In the genomic region with DNA sequence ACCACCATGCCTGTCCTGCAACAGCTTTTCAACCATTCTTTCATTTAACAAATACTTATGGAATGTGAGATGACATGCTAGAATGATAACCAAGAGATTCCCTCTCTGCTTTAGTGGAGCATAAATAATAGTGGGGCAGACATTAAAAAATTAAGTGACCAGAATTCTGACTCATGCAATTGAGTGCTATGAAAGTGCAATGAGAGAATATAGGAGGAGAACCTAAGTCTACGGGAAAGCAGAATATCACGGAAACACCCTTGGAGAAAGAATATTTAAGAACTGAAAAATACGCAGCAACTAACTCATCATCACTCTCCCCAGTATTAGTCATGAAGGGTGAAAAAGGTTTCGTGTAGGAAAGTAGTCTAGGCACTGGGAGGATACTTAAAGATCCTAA, we compare ENCODE assay signal across 14 cellular contexts. TPM values are rescaled to one million over a fixed set of nuclear protein-coding genes. Genes with fewer than 3 reads are reported as not detected.
DNase-seq lines count a peak whose midpoint lies in the region; ATAC-seq, FAIRE-seq and TF ChIP-seq lines count a peak whose summit lies in the region.
"Had no signal": no experiment of that assay in that cellular context is flagged by ENCODE, and none has a peak within 500 bp of the region (broad histone marks: within the 10 kb centered on the region; RNA-seq: fewer than 3 reads in every experiment).

No MANE protein-coding gene starts in this region.

- peaks cover 0 to 14% of the 10 kb centered on the region in 2 experiments; a peak in 3 of 4 replicates for H3K36me3 ChIP-seq in GM12878 (ENCODE audit: control insufficient read depth in 2 of 2, insufficient read depth in 2 of 2, low read length in 1 of 2)

- no peak overlapping the region for H3K27ac ChIP-seq in GM12878 (ENCODE audit: control insufficient read depth, insufficient read depth)
- H3K27ac ChIP-seq: HL-60, lower lobe of right lung, SJSA1 had no signal

- WGBS in GM12878 (ENCODE audit: insufficient coverage, insufficient replicate concordance, low lambda C conversion rate, missing lambda C conversion rate): 2% methylated on average over 4 of the region's 4 CpGs

- H3K4me1 ChIP-seq in GM12878 (ENCODE audit: control insufficient read depth, insufficient read depth, low read length): peaks cover 6% of the 10 kb centered on the region; the same call in 1 of the 2 replicates

- no peak overlapping the region for H3K4me3 Mint-ChIP-seq in stimulated activated naive CD8-positive, alpha-beta T cell treated with anti-CD3 and anti-CD28 coated beads, Interleukin-15, amount 100 ng/mL, for 72 hours
- no peak overlapping the region for H3K4me3 Mint-ChIP-seq in mesothelial cell of epicardium

- peaks cover 32% of the 10 kb centered on the region for H3K36me3 Mint-ChIP-seq in mesothelial cell of epicardium

- intact Hi-C loops in GM12878 (cut with micrococcal nuclease; ENCODE audit: unreplicated experiment): no loop called here

- POLR2A ChIA-PET in GM12878 (lab: Charles Lee): interaction anchor here (0.6 kb wide), 1 partner anchor 980 kb away, joined by 3 read pairs; no protein-coding TSS in a partner anchor

- SMC1A ChIA-PET in GM12878 (lab: Charles Lee; ENCODE audit: uncharacterized antibody, unreplicated experiment): interaction anchor here (0.5 kb wide), 1 partner anchor 106 kb away, joined by 3 read pairs; no protein-coding TSS in a partner anchor

- H3K27me3 ChIP-seq in GM12878 (replicated peaks in 1 of 2; ENCODE audit: control insufficient read depth in 2 of 2, insufficient read depth in 2 of 2, low read length in 1 of 2): no peaks in the 10 kb centered on the region
- H3K27me3 ChIP-seq: SJSA1 had no signal

- BruUV-seq in GM12878 (replicated peaks; lab: Mats Ljungman, UMichigan): no TSS peak

- no peaks in the 10 kb centered on the region for H3K27me3 Mint-ChIP-seq in stimulated activated naive CD8-positive, alpha-beta T cell treated with anti-CD3 and anti-CD28 coated beads, Interleukin-15, amount 100 ng/mL, for 72 hours
- no peaks in the 10 kb centered on the region for H3K27me3 Mint-ChIP-seq in mesothelial cell of epicardium (ENCODE audit: low read depth)
- H3K27me3 Mint-ChIP-seq: dendritic cell treated with granulocyte-macrophage colony-stimulating factor and Interleukin-4, amounts not matched to agents 40 ng/mL and 50 ng/mL, for 4 days had no signal

- TF ChIP-seq RAD21 in GM12878 (IDR thresholded peaks at IDR 0.05; ENCODE audit: insufficient read depth, low read depth, low read length): no peak

- H3K4me3 ChIP-seq in GM12878: no peak overlapping the region
- H3K4me3 ChIP-seq: lower lobe of right lung, SJSA1 had no signal

- H3K9ac ChIP-seq in GM12878 (ENCODE audit: control insufficient read depth, insufficient read depth, low read length): no peak overlapping the region

- H3K9me3 Mint-ChIP-seq in stimulated activated naive CD8-positive, alpha-beta T cell treated with anti-CD3 and anti-CD28 coated beads, Interleukin-15, amount 100 ng/mL, for 72 hours: no peaks in the 10 kb centered on the region
- H3K9me3 Mint-ChIP-seq in mesothelial cell of epicardium: no peaks in the 10 kb centered on the region
- H3K9me3 Mint-ChIP-seq: dendritic cell treated with granulocyte-macrophage colony-stimulating factor and Interleukin-4, amounts not matched to agents 40 ng/mL and 50 ng/mL, for 4 days had no signal

- no peak for FAIRE-seq in GM12878 (lab: Jason Lieb, UNC)

- TF ChIP-seq CTCF in GM12878 (IDR thresholded peaks at IDR 0.05 in 2 of 3, conservative IDR thresholded peaks at IDR 0.05 in 1 of 3; ENCODE audit: control insufficient read depth in 2 of 3, extremely low read depth in 1 of 3, insufficient read depth in 1 of 3, low read depth in 3 of 3, low read length in 3 of 3): no peak
- TF ChIP-seq CTCF in mesothelial cell of epicardium (IDR thresholded peaks at IDR 0.05; ENCODE audit: unreplicated experiment): no peak
- TF ChIP-seq CTCF in GM13976 (IDR thresholded peaks at IDR 0.05; ENCODE audit: borderline replicate concordance, control extremely low read depth, extremely low read depth, insufficient read depth, missing control alignments): no peak

- TF ChIP-seq EP300 in GM12878 (IDR thresholded peaks at IDR 0.05; ENCODE audit: borderline replicate concordance in 1 of 2, control insufficient read depth in 1 of 2, low read depth in 2 of 2, low read length in 2 of 2): no peak

- H4K20me1 ChIP-seq in GM12878 (ENCODE audit: control insufficient read depth, insufficient read depth): no peaks in the 10 kb centered on the region; the same call in 1 of the 2 replicates

- peaks cover 89% of the 10 kb centered on the region for H3K79me2 ChIP-seq in GM12878 (ENCODE audit: control insufficient read depth, insufficient read depth, low read length)

- no peak for TF ChIP-seq POLR2A in GM12878 (IDR thresholded peaks at IDR 0.05; ENCODE audit: low read depth, low read length)

- RAD21 ChIA-PET in GM12878 (lab: Charles Lee; ENCODE audit: unreplicated experiment): no interaction called here

- H3K4me1 Mint-ChIP-seq in stimulated activated naive CD8-positive, alpha-beta T cell treated with anti-CD3 and anti-CD28 coated beads, Interleukin-15, amount 100 ng/mL, for 72 hours: peaks cover 78% of the 10 kb centered on the region
- peaks cover 52% of the 10 kb centered on the region for H3K4me1 Mint-ChIP-seq in mesothelial cell of epicardium

- H2AFZ ChIP-seq in GM12878 (ENCODE audit: control insufficient read depth, low read depth, low read length): no peak overlapping the region

- H3K4me2 ChIP-seq in GM12878 (ENCODE audit: control insufficient read depth, insufficient read depth): peak overlapping the region; percentile 22; the same call in 1 of the 2 replicates

- ATAC-seq in stimulated activated naive CD8-positive, alpha-beta T cell treated with anti-CD3 and anti-CD28 coated beads, Interleukin-15, Interleukin-2, amounts not matched to agents 100 U/mL and 50 U/mL, for 24 hours: peak; percentile 28
- ATAC-seq in stimulated activated naive CD8-positive, alpha-beta T cell treated with anti-CD3 and anti-CD28 coated beads, Interleukin-15, amount 100 ng/mL, for 72 hours: no peak
- ATAC-seq in GM12878 (no peak), GM21825 (IDR thresholded peaks at IDR 0.05; ENCODE audit: unreplicated experiment) (no peak)
- ATAC-seq: lower lobe of right lung had no signal

- no peaks in the 10 kb centered on the region; the same call in 2 of the 3 replicates for H3K9me3 ChIP-seq in GM12878 (replicated peaks; ENCODE audit: control insufficient read depth, insufficient read depth, low read length)
- H3K9me3 ChIP-seq: lower lobe of right lung, SJSA1 had no signal

- H3K27ac Mint-ChIP-seq in stimulated activated naive CD8-positive, alpha-beta T cell treated with anti-CD3 and anti-CD28 coated beads, Interleukin-15, amount 100 ng/mL, for 72 hours: peak overlapping the region in 1 of 2 donors; percentile 45
- H3K27ac Mint-ChIP-seq in mesothelial cell of epicardium: peak overlapping the region; percentile 27

- DNase-seq in stimulated activated naive CD8-positive, alpha-beta T cell treated with anti-CD3 and anti-CD28 coated beads, Interleukin-15, Interleukin-2, amounts not matched to agents 100 U/mL and 50 U/mL, for 24 hours: no peak
- DNase-seq in stimulated activated naive CD8-positive, alpha-beta T cell treated with anti-CD3 and anti-CD28 coated beads, Interleukin-15, amount 100 ng/mL, for 72 hours: no peak
- DNase-seq in GM12878 (ENCODE audit: low read depth, low spot score): no peak
- DNase-seq in mesothelial cell of epicardium (ENCODE audit: low spot score in 2 of 2, unreplicated experiment in 2 of 2): no peak
- DNase-seq in GM13976 (ENCODE audit: low spot score): no peak
- no peak for DNase-seq in anterior cingulate cortex (lab: John Stamatoyannopoulos, UW)
- no peak for DNase-seq in NCI-H524 treated with DMSO at 0.1 percent for 48 hours (lab: John Stamatoyannopoulos, UW)
- DNase-seq: lower lobe of right lung, NCI-H1105, NCI-H526 treated with DMSO at 0.1 percent for 48 hours had no signal

- in situ Hi-C loops in GM12878 (cut with MboI) (no loop called here), GM13976 (cut with MboI; ENCODE audit: low sequenced_read_pairs, unreplicated experiment) (no loop called here)

- CTCF ChIA-PET in GM12878 (lab: Yijun Ruan, JAX): no interaction called here

TF ChIP-seq in GM12878, 131 proteins besides CTCF, POLR2A, EP300 and RAD21:
- TF ChIP-seq SIN3A (IDR thresholded peaks at IDR 0.05; ENCODE audit: low read depth, low read length): no peak

RNA-seq across cellular contexts. Expression of a gene that starts 7.1 kb away (rescaled TPM):
- total RNA-seq in GM12878 (2013; cell fraction: nucleolus; rRNA removed): 40.4 and 42.7 TPM in 2 replicates
- total RNA-seq in GM12878 (2014; rRNA removed) (32.6 and 38.7 TPM in 2 replicates), GM12878 (2014; rRNA removed; fragmentation: Illumina TruSeq; extraction: Trizol) (46.3 and 47.4 TPM in 2 replicates), GM12878 (2021) (41.3 and 42.3 TPM in 2 replicates), mesothelial cell of epicardium (101 to 104 TPM (median 101 TPM) in 3 replicates)
- polyA plus RNA-seq in GM12878 (2011; ENCODE audit: low read depth): 14.0 TPM
- polyA plus RNA-seq in GM12878 (2011; rRNA removed) (27.9 and 45.7 TPM in 2 replicates), GM12878 (2014; fragmentation: Illumina TruSeq; extraction: Trizol) (44.8 and 55.7 TPM in 2 replicates), GM12878 (2014; fragmentation: Nextera tagmentation; extraction: Ambion mirVana) (10 to 100 TPM; 14.7 to 15.3 TPM), GM12878 (2014; rRNA removed) (22.4 and 25.2 TPM in 2 replicates), GM12878 (2016; fragmentation: Nextera tagmentation; extraction: Ambion mirVana) (10 to 100 TPM; 33.5 to 34.0 TPM)
- 8.2 and 9.0 TPM in 2 replicates for polyA plus RNA-seq in GM12878 (2011; cell fraction: cytosol; rRNA removed)
- 13.7 and 18.2 TPM in 2 replicates for polyA plus RNA-seq in GM12878 (2011; cell fraction: nucleus; rRNA removed)
- 21.0 and 25.6 TPM in 2 replicates for polyA plus RNA-seq in GM12878 (2012)
- polyA minus RNA-seq in GM12878 (2011; rRNA and poly(A)+ RNA removed): 15.8 and 29.3 TPM in 2 replicates
- polyA minus RNA-seq in GM12878 (2011; cell fraction: cytosol; rRNA and poly(A)+ RNA removed): 12.6 and 15.2 TPM in 2 replicates
- 11.5 and 18.0 TPM in 2 replicates for polyA minus RNA-seq in GM12878 (2011; cell fraction: nucleus; rRNA and poly(A)+ RNA removed)
